Comparison of ENCODE assay signal across 14 cellular contexts in genomic region chr2:26529406-26530070, GRCh38. TPM values are rescaled to one million over a fixed set of nuclear protein-coding genes. Genes with fewer than 3 reads are reported as not detected.
"Had no signal": no experiment of that assay in that cellular context is flagged by ENCODE, and none has a peak within 500 bp of the region (broad histone marks: within the 10 kb centered on the region; RNA-seq: fewer than 3 reads in every experiment).

No MANE protein-coding gene starts in this region.

- H3K27ac ChIP-seq: lower lobe of right lung, neutrophil, testis, upper lobe of left lung, VCaP had no signal

- DNase-seq: activated CD4-positive, alpha-beta T cell treated with anti-CD3 and anti-CD28 coated beads for 1 hour; activated CD4-positive, alpha-beta T cell treated with anti-CD3 and anti-CD28 coated beads, Interleukin-2, amount 50 U/mL, for 48 hours; activated CD8-positive, alpha-beta memory T cell treated with anti-CD3 and anti-CD28 coated beads, Interleukin-2, amount 10 ng/mL, durations not matched to agents 7 days and 5 days; activated T-cell treated with anti-CD3 and anti-CD28 coated beads, Interleukin-2, amount 50 U/mL, for 4 hours; head of caudate nucleus; lower lobe of right lung; T-helper 9 cell; testis had no signal

- H3K27me3 ChIP-seq: neutrophil, testis, upper lobe of left lung had no signal

- H3K4me3 ChIP-seq: lower lobe of right lung, testis, upper lobe of left lung had no signal

- H3K4me1 ChIP-seq: lower lobe of right lung, testis, upper lobe of left lung had no signal

- FAIRE-seq: bronchial epithelial cell, frontal cortex had no signal

- ATAC-seq: activated CD8-positive, alpha-beta memory T cell treated with anti-CD3 and anti-CD28 coated beads, Interleukin-2, amount 10 ng/mL, durations not matched to agents 7 days and 5 days; activated T-cell treated with anti-CD3 and anti-CD28 coated beads, Interleukin-2, amount 50 U/mL, for 4 hours; lower lobe of right lung had no signal

- H3K36me3 ChIP-seq: lower lobe of right lung, neutrophil, upper lobe of left lung had no signal

- H3K9me3 ChIP-seq: lower lobe of right lung, neutrophil, testis, upper lobe of left lung had no signal

RNA-seq across cellular contexts. Expression of gene OTOF, which starts 51.6 kb away (rescaled TPM):
- total RNA-seq: bronchial epithelial cell, epithelial cell of proximal tubule had no signal
